Comparison of ENCODE assay signal across 23 cellular contexts in the genomic region with DNA sequence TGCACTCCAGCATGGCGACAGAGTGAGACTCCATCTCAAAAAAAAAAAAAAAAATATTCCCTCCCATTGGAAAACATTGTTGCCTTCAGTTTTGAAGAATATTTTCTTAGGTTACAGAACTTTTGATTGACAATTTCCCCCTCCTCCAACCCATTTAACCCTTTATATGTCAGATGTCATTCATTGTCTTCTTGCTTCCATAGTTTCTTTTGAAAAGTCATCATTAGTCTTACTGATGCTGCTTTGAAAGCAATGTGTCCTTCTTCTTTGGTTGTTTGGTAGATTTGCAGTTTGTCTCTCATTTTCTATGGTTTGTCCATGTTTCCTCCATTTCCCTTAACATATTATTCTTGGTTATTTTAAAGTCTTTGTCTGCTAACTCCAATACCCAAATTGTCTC. TPM values are rescaled to one million over a fixed set of nuclear protein-coding genes. Genes with fewer than 3 reads are reported as not detected.
"Had no signal": no experiment of that assay in that cellular context is flagged by ENCODE, and none has a peak within 500 bp of the region (broad histone marks: within the 10 kb centered on the region; RNA-seq: fewer than 3 reads in every experiment).

No MANE protein-coding gene starts in this region.

- H3K4me1 ChIP-seq: spleen, upper lobe of right lung had no signal

- H3K4me3 Mint-ChIP-seq: activated naive CD4-positive, alpha-beta T cell treated with anti-CD3 and anti-CD28 coated beads, Interleukin-2, amount 10 ng/mL, durations not matched to agents 7 days and 5 days; activated naive CD8-positive, alpha-beta T cell treated with anti-CD3 and anti-CD28 coated beads, Interleukin-2, amount 50 U/mL, for 24 hours; nephron; stimulated activated memory B cell treated with anti-CD40 and anti-IgM and Interleukin-4, amounts not matched to agents 10 μg/mL and 1 μg/mL and 100 μg/mL, for 72 hours had no signal

- H3K27ac ChIP-seq: dorsolateral prefrontal cortex, spleen, upper lobe of right lung had no signal

- H3K4me3 ChIP-seq: dorsolateral prefrontal cortex, spleen, upper lobe of right lung had no signal

- DNase-seq: activated CD8-positive, alpha-beta memory T cell treated with anti-CD3 and anti-CD28 coated beads for 24 hours; activated CD8-positive, alpha-beta memory T cell treated with anti-CD3 and anti-CD28 coated beads, Interleukin-2, amount 50 U/mL, for 48 hours; activated effector memory CD4-positive, alpha-beta T cell treated with Interleukin-2 at 50 U/mL for 16 hours; activated naive CD4-positive, alpha-beta T cell treated with anti-CD3 and anti-CD28 coated beads, Interleukin-2, amount 10 ng/mL, durations not matched to agents 7 days and 5 days; activated naive CD8-positive, alpha-beta T cell treated with anti-CD3 and anti-CD28 coated beads, Interleukin-2, amount 50 U/mL, for 24 hours; activated T-cell treated with anti-CD3 and anti-CD28 coated beads, Interleukin-2, amount 50 U/mL, for 48 hours; dorsolateral prefrontal cortex; head of caudate nucleus; midbrain; spleen; stimulated activated CD4-positive, alpha-beta T cell treated with anti-CD3 and anti-CD28 coated beads, Interleukin-4, amount 100 ng/mL, for 4 hours; T-helper 9 cell; upper lobe of right lung had no signal

- ATAC-seq: activated CD4-positive, CD25-positive, alpha-beta regulatory T cell treated with anti-CD3 and anti-CD28 coated beads, Interleukin-2, amount 50 U/mL, for 24 hours; activated naive CD8-positive, alpha-beta T cell treated with anti-CD3 and anti-CD28 coated beads, Interleukin-2, amount 50 U/mL, for 24 hours; left lobe of liver; stimulated activated memory B cell treated with anti-CD40 and anti-IgM and Interleukin-4, amounts not matched to agents 10 μg/mL and 1 μg/mL and 100 μg/mL, for 72 hours; upper lobe of right lung had no signal

- H3K27ac Mint-ChIP-seq: activated naive CD4-positive, alpha-beta T cell treated with anti-CD3 and anti-CD28 coated beads, Interleukin-2, amount 10 ng/mL, durations not matched to agents 7 days and 5 days; activated naive CD8-positive, alpha-beta T cell treated with anti-CD3 and anti-CD28 coated beads, Interleukin-2, amount 50 U/mL, for 24 hours; nephron; stimulated activated memory B cell treated with anti-CD40 and anti-IgM and Interleukin-4, amounts not matched to agents 10 μg/mL and 1 μg/mL and 100 μg/mL, for 72 hours had no signal

- H3K4me1 Mint-ChIP-seq: activated naive CD4-positive, alpha-beta T cell treated with anti-CD3 and anti-CD28 coated beads, Interleukin-2, amount 10 ng/mL, durations not matched to agents 7 days and 5 days; activated naive CD8-positive, alpha-beta T cell treated with anti-CD3 and anti-CD28 coated beads, Interleukin-2, amount 50 U/mL, for 24 hours; nephron; stimulated activated memory B cell treated with anti-CD40 and anti-IgM and Interleukin-4, amounts not matched to agents 10 μg/mL and 1 μg/mL and 100 μg/mL, for 72 hours had no signal

- H3K27me3 ChIP-seq: dorsolateral prefrontal cortex, spleen, upper lobe of right lung had no signal

- H3K27me3 Mint-ChIP-seq: activated naive CD4-positive, alpha-beta T cell treated with anti-CD3 and anti-CD28 coated beads, Interleukin-2, amount 10 ng/mL, durations not matched to agents 7 days and 5 days; activated naive CD8-positive, alpha-beta T cell treated with anti-CD3 and anti-CD28 coated beads, Interleukin-2, amount 50 U/mL, for 24 hours; stimulated activated memory B cell treated with anti-CD40 and anti-IgM and Interleukin-4, amounts not matched to agents 10 μg/mL and 1 μg/mL and 100 μg/mL, for 72 hours had no signal

- FAIRE-seq: frontal cortex, keratinocyte had no signal

RNA-seq across cellular contexts. Expression of a gene that starts 25.5 kb away (rescaled TPM):
- total RNA-seq: dorsolateral prefrontal cortex, epithelial cell of proximal tubule, fibroblast of lung, frontal cortex, left lobe of liver, lung microvascular endothelial cell, spleen, upper lobe of right lung had no signal
- polyA plus RNA-seq: fibroblast of lung, keratinocyte, spleen, thymus had no signal
